15 cellular contexts compared by ENCODE assay signal in the genomic region with DNA sequence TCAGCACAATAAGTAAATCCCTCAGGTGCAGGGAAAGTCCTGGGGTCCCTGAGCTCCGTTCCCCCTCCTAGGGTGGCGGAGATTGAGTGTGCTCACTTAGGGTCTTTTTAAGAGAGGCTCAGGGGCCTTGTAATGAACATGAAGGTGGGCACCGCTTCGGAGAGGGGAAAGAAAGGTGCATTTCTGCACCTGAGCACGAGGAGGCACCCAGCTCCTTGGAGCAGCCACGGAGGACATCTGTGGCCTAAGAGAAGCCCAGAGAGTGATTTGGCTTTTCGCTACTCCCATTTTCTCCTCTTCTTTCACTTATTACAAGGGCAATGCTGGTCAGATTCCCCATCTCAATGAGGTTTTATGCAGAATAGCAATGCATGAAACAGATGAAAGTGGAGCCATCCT.
DNase-seq lines count a peak whose midpoint lies in the region; TF ChIP-seq lines count a peak whose summit lies in the region.
"Had no signal": no experiment of that assay in that cellular context is flagged by ENCODE, and none has a peak within 500 bp of the region (broad histone marks: within the 10 kb centered on the region; RNA-seq: fewer than 3 reads in every experiment).

No MANE protein-coding gene starts in this region.

- WGBS in H9 (ENCODE audit: extremely low coverage, insufficient read length, low lambda C conversion rate): no CpG with 5 or more reads among the region's 7 CpGs
- WGBS in endodermal cell (ENCODE audit: insufficient coverage in 1 of 2, insufficient read length in 1 of 2), 2 experiments: 80 to 92% methylated on average over 2 to 7 of the region's 7 CpGs

- no peak overlapping the region for H3K27ac Mint-ChIP-seq in H9
- H3K27ac Mint-ChIP-seq in endodermal cell: no peak overlapping the region
- no peak overlapping the region for H3K27ac Mint-ChIP-seq in MCF 10A (ENCODE audit: low read depth, unreplicated experiment)
- H3K27ac Mint-ChIP-seq in T-helper 2 cell treated with Interferon-gamma antibody and Interleukin-4, amounts not matched to agents 5 μg/mL and 100 μg/mL, for 36 hours: no peak overlapping the region
- H3K27ac Mint-ChIP-seq: B cell; CD8-positive, alpha-beta T cell; IgD-negative memory B cell had no signal

- H2BK12ac ChIP-seq in H9 (ENCODE audit: insufficient read length, low read depth, low read length): no peak overlapping the region

- H3K4me3 Mint-ChIP-seq in H9 (no peak overlapping the region), endodermal cell (peak overlapping the region; percentile 13), MCF 10A (ENCODE audit: unreplicated experiment) (no peak overlapping the region)
- no peak overlapping the region for H3K4me3 Mint-ChIP-seq in T-helper 2 cell treated with Interferon-gamma antibody and Interleukin-4, amounts not matched to agents 5 μg/mL and 100 μg/mL, for 36 hours
- H3K4me3 Mint-ChIP-seq: B cell; CD8-positive, alpha-beta T cell had no signal

- H3K23me2 ChIP-seq in H9 (ENCODE audit: insufficient read length, low read depth, low read length, poor library complexity, severe bottlenecking): no peaks in the 10 kb centered on the region

- no peak overlapping the region for H3K56ac ChIP-seq in H9 (ENCODE audit: insufficient read length, low read depth, low read length)

- H2BK20ac ChIP-seq in H9 (ENCODE audit: low read depth, low read length, poor library complexity, severe bottlenecking): no peak overlapping the region

- H2BK5ac ChIP-seq in H9 (ENCODE audit: insufficient read length, low read length): no peak overlapping the region

- intact Hi-C loops in MCF 10A (cut with micrococcal nuclease): no loop called here

- H3K36me3 Mint-ChIP-seq in H9 (ENCODE audit: insufficient read depth in 1 of 3, low read depth in 3 of 3) (peaks cover 0 to 9% (median 8%) of the 10 kb centered on the region in 3 experiments; a peak in 4 of 7 replicates), endodermal cell (ENCODE audit: low read depth) (no peaks in the 10 kb centered on the region), MCF 10A (ENCODE audit: insufficient read depth, unreplicated experiment) (peaks cover 43% of the 10 kb centered on the region)
- H3K36me3 Mint-ChIP-seq in T-helper 2 cell treated with Interferon-gamma antibody and Interleukin-4, amounts not matched to agents 5 μg/mL and 100 μg/mL, for 36 hours (ENCODE audit: low read depth): peaks cover 36% of the 10 kb centered on the region

- no peak overlapping the region for H4K5ac ChIP-seq in H9 (ENCODE audit: insufficient read length, low read depth, low read length)

- H3K79me2 ChIP-seq in H9 (ENCODE audit: insufficient read depth, low read length): no peaks in the 10 kb centered on the region

- no peak overlapping the region for H3K23ac ChIP-seq in H9 (ENCODE audit: insufficient read length, low read depth, low read length)

- H3K79me1 ChIP-seq in H9 (ENCODE audit: insufficient read depth, low read depth, low read length, poor library complexity, severe bottlenecking): no peaks in the 10 kb centered on the region

- no peaks in the 10 kb centered on the region for H3K27me3 ChIP-seq in H9 (ENCODE audit: insufficient read depth, low read length)
- peaks cover 36% of the 10 kb centered on the region for H3K27me3 ChIP-seq in NT2/D1 (ENCODE audit: insufficient read depth, insufficient read length)
- H3K27me3 ChIP-seq in endodermal cell (ENCODE audit: control insufficient read depth, insufficient read depth, low read length, poor library complexity, severe bottlenecking): no peaks in the 10 kb centered on the region
- H3K27me3 ChIP-seq: BLaER1 treated with 17β-estradiol and CSF1 and Interleukin-3, amounts not matched to agents 10 nM and 100 nM had no signal

- POLR2A ChIA-PET in MCF 10A (lab: Yijun Ruan, JAX): interaction anchor here (0.6 to 0.9 kb wide), 3 partner anchors 12 to 243 kb away, joined by 3 read pairs; no protein-coding TSS in a partner anchor

- BruUV-seq in MCF 10A (replicated peaks; lab: Mats Ljungman, UMichigan): no TSS peak

- H3K9me3 Mint-ChIP-seq in H9: peaks cover 0 to 6% of the 10 kb centered on the region in 2 experiments; a peak in 2 of 5 replicates
- peaks cover 8% of the 10 kb centered on the region for H3K9me3 Mint-ChIP-seq in endodermal cell
- no peaks in the 10 kb centered on the region for H3K9me3 Mint-ChIP-seq in MCF 10A (ENCODE audit: unreplicated experiment)
- H3K9me3 Mint-ChIP-seq in T-helper 2 cell treated with Interferon-gamma antibody and Interleukin-4, amounts not matched to agents 5 μg/mL and 100 μg/mL, for 36 hours: no peaks in the 10 kb centered on the region
- H3K9me3 Mint-ChIP-seq: CD8-positive, alpha-beta T cell; IgD-negative memory B cell had no signal

- no peak overlapping the region for H3K27ac ChIP-seq in H9 (ENCODE audit: insufficient read length, low read depth, low read length)
- no peak overlapping the region for H3K27ac ChIP-seq in endodermal cell (ENCODE audit: low read depth, low read length)
- H3K27ac ChIP-seq: BLaER1 treated with 17β-estradiol and CSF1 and Interleukin-3, amounts not matched to agents 10 nM and 100 nM had no signal

- DNase-seq in H9 (no peak), NT2/D1 (ENCODE audit: low read depth, low spot score) (no peak), endodermal cell (no peak), MCF 10A (ENCODE audit: unreplicated experiment) (no peak), HPDE6-E6E7 (ENCODE audit: extremely low spot score) (no peak), ureter (ENCODE audit: low spot score) (no peak)
- no peak for DNase-seq in T-helper 2 cell treated with Interferon-gamma antibody and Interleukin-4, amounts not matched to agents 5 μg/mL and 100 μg/mL, for 36 hours (ENCODE audit: low spot score)
- DNase-seq: Calu3; CD8-positive, alpha-beta T cell; DMS79 treated with DMSO at 0.1 percent for 48 hours; KBM-7 had no signal

- H2BK15ac ChIP-seq in H9 (ENCODE audit: low read depth, low read length): no peak overlapping the region

- H2BK120ac ChIP-seq in H9 (ENCODE audit: low read depth, low read length, poor library complexity, severe bottlenecking): no peak overlapping the region

- H3T11ph ChIP-seq in H9 (ENCODE audit: low read length): no peak overlapping the region

- H3K9me3 ChIP-seq in H9 (ENCODE audit: control insufficient read depth, low read depth, low read length) (no peaks in the 10 kb centered on the region), NT2/D1 (ENCODE audit: insufficient read depth, low read length) (0 out of 2 replicates have a peak, but pooled peaks cover 7% of the 10 kb centered on the region), endodermal cell (ENCODE audit: control insufficient read depth, low read length) (peaks cover 9% of the 10 kb centered on the region)

- H3K4me1 ChIP-seq in H9 (ENCODE audit: insufficient read depth, low read length): no peaks in the 10 kb centered on the region
- H3K4me1 ChIP-seq in NT2/D1 (ENCODE audit: insufficient read depth, insufficient read length): no peaks in the 10 kb centered on the region
- H3K4me1 ChIP-seq in endodermal cell (ENCODE audit: control insufficient read depth, insufficient read depth, low read length): no peaks in the 10 kb centered on the region
- H3K4me1 ChIP-seq: BLaER1 treated with 17β-estradiol and CSF1 and Interleukin-3, amounts not matched to agents 10 nM and 100 nM had no signal

- H3K18ac ChIP-seq in H9 (ENCODE audit: insufficient read length, low read depth, low read length): no peak overlapping the region

- no peaks in the 10 kb centered on the region for H4K20me1 ChIP-seq in H9 (ENCODE audit: control insufficient read depth, insufficient read depth, insufficient read length)

- no peak overlapping the region for H3K4me2 ChIP-seq in H9 (ENCODE audit: insufficient read depth, insufficient read length, low read length)
- H3K4me2 ChIP-seq: BLaER1 treated with 17β-estradiol and CSF1 and Interleukin-3, amounts not matched to agents 10 nM and 100 nM had no signal

- H3K14ac ChIP-seq in H9 (ENCODE audit: insufficient read depth, low read length): no peak overlapping the region

- no peak overlapping the region for H2AFZ ChIP-seq in H9 (ENCODE audit: low read length)

- CTCF ChIA-PET in MCF 10A (lab: Yijun Ruan, JAX): interaction anchor here (1.0 to 6.5 kb wide), 6 partner anchors 8 to 330 kb away, joined by 3 to 35 read pairs (median 4); no protein-coding TSS in a partner anchor

- no peak overlapping the region for H4K91ac ChIP-seq in H9 (ENCODE audit: insufficient read length, low read depth, low read length)

- H3K4ac ChIP-seq in H9 (ENCODE audit: low read depth, low read length): no peak overlapping the region

- H3K27me3 Mint-ChIP-seq in H9 (ENCODE audit: low read depth) (peaks cover 33% of the 10 kb centered on the region), endodermal cell (ENCODE audit: insufficient read depth) (peaks cover 25% of the 10 kb centered on the region), MCF 10A (ENCODE audit: insufficient read depth, unreplicated experiment) (no peaks in the 10 kb centered on the region)
- H3K27me3 Mint-ChIP-seq in T-helper 2 cell treated with Interferon-gamma antibody and Interleukin-4, amounts not matched to agents 5 μg/mL and 100 μg/mL, for 36 hours (ENCODE audit: low read depth): no peaks in the 10 kb centered on the region
- H3K27me3 Mint-ChIP-seq: B cell, IgD-negative memory B cell had no signal

- no peak overlapping the region for H3K9ac ChIP-seq in H9 (ENCODE audit: extremely low read depth, insufficient read length, low read length)
- H3K9ac ChIP-seq in NT2/D1 (ENCODE audit: insufficient read length, low read depth): peak overlapping the region; percentile 63
- no peak overlapping the region for H3K9ac ChIP-seq in endodermal cell (ENCODE audit: extremely low read depth, low read length, poor library complexity, severe bottlenecking)
- H3K9ac ChIP-seq: BLaER1 treated with 17β-estradiol and CSF1 and Interleukin-3, amounts not matched to agents 10 nM and 100 nM had no signal

- no peak overlapping the region for H4K8ac ChIP-seq in H9 (replicated peaks; ENCODE audit: insufficient read length, low read depth, low read length)

- TF ChIP-seq CTCF in H9 (conservative IDR thresholded peaks at IDR 0.05) (peak; percentile 35; the same call in 1 of the 3 replicates), endodermal cell (conservative IDR thresholded peaks at IDR 0.05) (peak; percentile 51), MCF 10A (IDR thresholded peaks at IDR 0.05; ENCODE audit: unreplicated experiment) (no peak)

- no peaks in the 10 kb centered on the region for H3K4me1 Mint-ChIP-seq in H9
- H3K4me1 Mint-ChIP-seq in endodermal cell: no peaks in the 10 kb centered on the region
- H3K4me1 Mint-ChIP-seq in MCF 10A (ENCODE audit: insufficient read depth, unreplicated experiment): no peaks in the 10 kb centered on the region
- peaks cover 2% of the 10 kb centered on the region for H3K4me1 Mint-ChIP-seq in T-helper 2 cell treated with Interferon-gamma antibody and Interleukin-4, amounts not matched to agents 5 μg/mL and 100 μg/mL, for 36 hours (ENCODE audit: low read depth)
- H3K4me1 Mint-ChIP-seq: B cell, IgD-negative memory B cell had no signal

- H3K4me3 ChIP-seq in NT2/D1 (ENCODE audit: insufficient read length, low read depth) (peak overlapping the region; percentile 51), endodermal cell (ENCODE audit: low read length) (no peak overlapping the region)
- H3K4me3 ChIP-seq: BLaER1 treated with 17β-estradiol and CSF1 and Interleukin-3, amounts not matched to agents 10 nM and 100 nM; GM12878 had no signal

- no peaks in the 10 kb centered on the region for H3K36me3 ChIP-seq in NT2/D1 (ENCODE audit: insufficient read depth, insufficient read length, low read length)
- no peaks in the 10 kb centered on the region for H3K36me3 ChIP-seq in endodermal cell (ENCODE audit: control insufficient read depth, insufficient read depth, low read length)

- no peak overlapping the region for H2AK5ac ChIP-seq in H9 (ENCODE audit: insufficient read length, low read length)
